2 cellular contexts compared by ENCODE assay signal in the genomic region with DNA sequence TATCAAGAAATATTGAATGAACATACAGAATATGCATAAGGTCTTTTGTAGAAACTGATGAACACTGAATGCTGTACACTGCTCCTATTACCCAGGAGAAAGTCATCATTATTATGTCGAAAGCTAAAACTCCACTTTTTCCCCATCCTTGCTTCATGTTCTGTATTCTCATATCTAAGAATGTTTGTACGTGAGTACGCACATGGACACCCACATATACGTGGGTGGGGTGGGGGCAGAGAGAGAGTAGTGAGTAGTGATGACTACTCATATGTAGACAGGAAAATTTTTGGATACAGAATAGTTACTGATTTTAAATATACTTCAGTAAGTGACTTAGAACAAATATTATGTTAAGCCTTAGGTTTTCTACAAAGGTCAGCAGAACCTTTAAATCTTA.
TF ChIP-seq lines count a peak whose summit lies in the region.

No MANE protein-coding gene starts in this region.

TF ChIP-seq in IMR-90, 13 proteins besides CTCF, POLR2A, EP300 and RAD21:
- TF ChIP-seq CHD1 (IDR thresholded peaks at IDR 0.05; ENCODE audit: low read depth, low read length) (no peak), MAZ (IDR thresholded peaks at IDR 0.05; ENCODE audit: borderline replicate concordance, low read depth, low read length) (no peak), ELK1 (IDR thresholded peaks at IDR 0.05; ENCODE audit: borderline replicate concordance, low read depth, low read length) (no peak), BHLHE40 (IDR thresholded peaks at IDR 0.05; ENCODE audit: low read depth, low read length) (no peak), NFE2L2 (IDR thresholded peaks at IDR 0.05; ENCODE audit: low read depth, low read length) (no peak), RCOR1 (IDR thresholded peaks at IDR 0.05; ENCODE audit: insufficient replicate concordance, low read length) (no peak), RFX5 (IDR thresholded peaks at IDR 0.05; ENCODE audit: low read depth, low read length) (no peak), MAFK (IDR thresholded peaks at IDR 0.05; ENCODE audit: low read depth, low read length) (no peak), FOS (IDR thresholded peaks at IDR 0.05; ENCODE audit: low read depth, low read length) (no peak), MXI1 (IDR thresholded peaks at IDR 0.05; ENCODE audit: borderline replicate concordance, low read depth, low read length) (no peak), SMC3 (IDR thresholded peaks at IDR 0.05; ENCODE audit: low read depth, low read length) (no peak), CEBPB (IDR thresholded peaks at IDR 0.05; ENCODE audit: low read depth, low read length) (no peak)
- TF ChIP-seq, protein P1, sequence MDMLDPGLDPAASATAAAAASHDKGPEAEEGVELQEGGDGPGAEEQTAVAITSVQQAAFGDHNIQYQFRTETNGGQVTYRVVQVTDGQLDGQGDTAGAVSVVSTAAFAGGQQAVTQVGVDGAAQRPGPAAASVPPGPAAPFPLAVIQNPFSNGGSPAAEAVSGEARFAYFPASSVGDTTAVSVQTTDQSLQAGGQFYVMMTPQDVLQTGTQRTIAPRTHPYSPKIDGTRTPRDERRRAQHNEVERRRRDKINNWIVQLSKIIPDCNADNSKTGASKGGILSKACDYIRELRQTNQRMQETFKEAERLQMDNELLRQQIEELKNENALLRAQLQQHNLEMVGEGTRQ (IDR thresholded peaks at IDR 0.05; ENCODE audit: low read depth, low read length): no peak
TF ChIP-seq in IMR-90: peak in this region for 0.

TF ChIP-seq in H1, 55 proteins besides CTCF, POLR2A, EP300 and RAD21:
- TF ChIP-seq PHF8 (conservative IDR thresholded peaks at IDR 0.05; ENCODE audit: low read depth, low read length): no peak
- TF ChIP-seq BRCA1 (IDR thresholded peaks at IDR 0.05; ENCODE audit: low read depth, low read length): no peak
- TF ChIP-seq NRF1 (IDR thresholded peaks at IDR 0.05; ENCODE audit: low read depth, low read length): no peak
- no peak for TF ChIP-seq SRF (IDR thresholded peaks at IDR 0.05; ENCODE audit: low read depth, low read length)
- TF ChIP-seq SUZ12 (IDR thresholded peaks at IDR 0.05; ENCODE audit: low read length): no peak
- no peak for TF ChIP-seq RFX5 (IDR thresholded peaks at IDR 0.05; ENCODE audit: borderline replicate concordance, low read depth, low read length)
- TF ChIP-seq CBX5 (IDR thresholded peaks at IDR 0.05; ENCODE audit: low read depth, low read length): no peak
- no peak for TF ChIP-seq SIN3A (conservative IDR thresholded peaks at IDR 0.05 in 1 of 2, IDR thresholded peaks at IDR 0.05 in 1 of 2; ENCODE audit: low read depth in 1 of 2, low read length in 2 of 2)
- no peak for TF ChIP-seq SIX5 (IDR thresholded peaks at IDR 0.05; ENCODE audit: low read depth, low read length)
- TF ChIP-seq TAF1 (IDR thresholded peaks at IDR 0.05; ENCODE audit: low read depth, low read length): no peak
- TF ChIP-seq MAX (IDR thresholded peaks at IDR 0.05): no peak
- no peak for TF ChIP-seq EZH2 (IDR thresholded peaks at IDR 0.05; ENCODE audit: low read depth, low read length, severe bottlenecking)
- no peak for TF ChIP-seq BCL11A (IDR thresholded peaks at IDR 0.05; ENCODE audit: low read depth in 2 of 2, low read length in 2 of 2)
